Comparison of ENCODE assay signal across 1 cellular context in the genomic region with DNA sequence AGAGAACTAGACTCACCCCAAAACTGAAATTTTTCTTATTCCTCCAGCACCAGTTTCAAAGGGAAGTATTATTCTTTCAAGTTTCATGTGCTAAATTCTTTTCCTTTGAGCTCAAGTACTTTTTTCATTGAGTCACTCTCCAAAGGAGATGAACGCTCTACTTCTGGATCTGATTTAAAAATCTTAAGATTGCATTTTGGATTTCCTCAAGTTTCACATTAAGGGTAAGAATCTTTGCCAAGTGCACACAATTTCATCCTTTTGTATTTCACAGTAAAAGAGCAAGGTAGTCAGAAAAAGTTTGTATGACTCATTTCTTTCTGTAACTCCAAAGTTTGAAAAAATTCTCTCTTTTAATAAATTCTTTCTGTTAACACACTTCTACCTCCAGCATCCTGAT.
TF ChIP-seq lines count a peak whose summit lies in the region.

No MANE protein-coding gene starts in this region.

TF ChIP-seq in GM23338, 12 proteins besides CTCF, POLR2A, EP300 and RAD21 (continued from another document):
- TF ChIP-seq ZNF462 (CRISPR knock-in tag; IDR thresholded peaks at IDR 0.05) (no peak), EZH2phosphoT487 (IDR thresholded peaks at IDR 0.05; ENCODE audit: unreplicated experiment) (no peak), POLR2AphosphoS5 (IDR thresholded peaks at IDR 0.05; ENCODE audit: low read depth) (no peak), ZNF114 (CRISPR knock-in tag; IDR thresholded peaks at IDR 0.05) (no peak), ZNF331 (CRISPR knock-in tag; IDR thresholded peaks at IDR 0.05; ENCODE audit: low read depth) (no peak), NANOG (IDR thresholded peaks at IDR 0.05; ENCODE audit: borderline replicate concordance) (no peak), JUNB (IDR thresholded peaks at IDR 0.05; ENCODE audit: unreplicated experiment) (no peak), EZH2 (IDR thresholded peaks at IDR 0.05; ENCODE audit: low read depth, unreplicated experiment) (no peak), STAT1 (IDR thresholded peaks at IDR 0.05; ENCODE audit: unreplicated experiment) (no peak), CREB1 (CRISPR knock-in tag; IDR thresholded peaks at IDR 0.05; ENCODE audit: low read depth) (no peak)
- TF ChIP-seq, protein P1, sequence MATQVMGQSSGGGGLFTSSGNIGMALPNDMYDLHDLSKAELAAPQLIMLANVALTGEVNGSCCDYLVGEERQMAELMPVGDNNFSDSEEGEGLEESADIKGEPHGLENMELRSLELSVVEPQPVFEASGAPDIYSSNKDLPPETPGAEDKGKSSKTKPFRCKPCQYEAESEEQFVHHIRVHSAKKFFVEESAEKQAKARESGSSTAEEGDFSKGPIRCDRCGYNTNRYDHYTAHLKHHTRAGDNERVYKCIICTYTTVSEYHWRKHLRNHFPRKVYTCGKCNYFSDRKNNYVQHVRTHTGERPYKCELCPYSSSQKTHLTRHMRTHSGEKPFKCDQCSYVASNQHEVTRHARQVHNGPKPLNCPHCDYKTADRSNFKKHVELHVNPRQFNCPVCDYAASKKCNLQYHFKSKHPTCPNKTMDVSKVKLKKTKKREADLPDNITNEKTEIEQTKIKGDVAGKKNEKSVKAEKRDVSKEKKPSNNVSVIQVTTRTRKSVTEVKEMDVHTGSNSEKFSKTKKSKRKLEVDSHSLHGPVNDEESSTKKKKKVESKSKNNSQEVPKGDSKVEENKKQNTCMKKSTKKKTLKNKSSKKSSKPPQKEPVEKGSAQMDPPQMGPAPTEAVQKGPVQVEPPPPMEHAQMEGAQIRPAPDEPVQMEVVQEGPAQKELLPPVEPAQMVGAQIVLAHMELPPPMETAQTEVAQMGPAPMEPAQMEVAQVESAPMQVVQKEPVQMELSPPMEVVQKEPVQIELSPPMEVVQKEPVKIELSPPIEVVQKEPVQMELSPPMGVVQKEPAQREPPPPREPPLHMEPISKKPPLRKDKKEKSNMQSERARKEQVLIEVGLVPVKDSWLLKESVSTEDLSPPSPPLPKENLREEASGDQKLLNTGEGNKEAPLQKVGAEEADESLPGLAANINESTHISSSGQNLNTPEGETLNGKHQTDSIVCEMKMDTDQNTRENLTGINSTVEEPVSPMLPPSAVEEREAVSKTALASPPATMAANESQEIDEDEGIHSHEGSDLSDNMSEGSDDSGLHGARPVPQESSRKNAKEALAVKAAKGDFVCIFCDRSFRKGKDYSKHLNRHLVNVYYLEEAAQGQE (IDR thresholded peaks at IDR 0.05; ENCODE audit: unreplicated experiment) = no peak
